ENCODE assay signal across 8 cellular contexts in genomic region chr1:196791252-196791651, GRCh38. TPM values are rescaled to one million over a fixed set of nuclear protein-coding genes. Genes with fewer than 3 reads are reported as not detected.
"Had no signal": no experiment of that assay in that cellular context is flagged by ENCODE, and none has a peak within 500 bp of the region (broad histone marks: within the 10 kb centered on the region; RNA-seq: fewer than 3 reads in every experiment).

No MANE protein-coding gene starts in this region.

RNA-seq across cellular contexts. Expression of gene CFHR3, which starts 16.6 kb away (rescaled TPM):
- total RNA-seq: OCI-LY7, PC-9, Peyer's patch, Right ventricle myocardium inferior, RPMI7951, SJSA1, SK-MEL-5 had no signal

RNA-seq across cellular contexts. Expression of gene CFHR1, which starts 28.3 kb away (rescaled TPM):
- total RNA-seq: OCI-LY7, Peyer's patch, Right ventricle myocardium inferior, Right ventricle myocardium superior, RPMI7951, SJSA1, SK-MEL-5 had no signal
